ENCODE assay signal across 9 cellular contexts in genomic region chr16:11582157-11582814, GRCh38. TPM values are rescaled to one million over a fixed set of nuclear protein-coding genes. Genes with fewer than 3 reads are reported as not detected.
DNase-seq lines count a peak whose midpoint lies in the region; ATAC-seq and TF ChIP-seq lines count a peak whose summit lies in the region.
"Had no signal": no experiment of that assay in that cellular context is flagged by ENCODE, and none has a peak within 500 bp of the region (broad histone marks: within the 10 kb centered on the region; RNA-seq: fewer than 3 reads in every experiment).

No MANE protein-coding gene starts in this region.

- DNase-seq in activated naive CD4-positive, alpha-beta T cell treated with anti-CD3 and anti-CD28 coated beads, Interleukin-2, amount 10 ng/mL, durations not matched to agents 7 days and 5 days = no peak
- no peak for DNase-seq in activated naive CD4-positive, alpha-beta T cell treated with anti-CD3 and anti-CD28 coated beads, Interleukin-2, amount 50 U/mL, for 16 hours
- DNase-seq in upper lobe of right lung (no peak), heart right ventricle (no peak), psoas muscle (no peak), middle frontal gyrus (ENCODE audit: extremely low spot score, low spot score) (no peak)
- DNase-seq: NCI-H510A had no signal

- ATAC-seq in upper lobe of right lung (no peak), heart right ventricle (no peak), psoas muscle (no peak)

- H3K4me3 Mint-ChIP-seq in activated naive CD4-positive, alpha-beta T cell treated with anti-CD3 and anti-CD28 coated beads, Interleukin-2, amount 10 ng/mL, durations not matched to agents 7 days and 5 days = peak overlapping the region; percentile 67

- H4K20me1 ChIP-seq in SU-DHL-6 (ENCODE audit: low read depth, low read length) = no peaks in the 10 kb centered on the region

- H2AFZ ChIP-seq in SU-DHL-6 (ENCODE audit: low read depth, low read length, severe bottlenecking) = no peak overlapping the region

- H3K4me1 Mint-ChIP-seq in activated naive CD4-positive, alpha-beta T cell treated with anti-CD3 and anti-CD28 coated beads, Interleukin-2, amount 10 ng/mL, durations not matched to agents 7 days and 5 days = peaks cover 69% of the 10 kb centered on the region

- H3K27ac ChIP-seq in SU-DHL-6 (ENCODE audit: low read depth, low read length) (no peak overlapping the region), iPS-18a (ENCODE audit: low read length) (peak overlapping the region; percentile 4), upper lobe of right lung (peak overlapping the region; percentile 4), heart right ventricle (peak overlapping the region in 4 of 10 donors; percentile 11 to 99 (median 38)), psoas muscle (no peak overlapping the region)

- H3K4me1 ChIP-seq in iPS-18a (ENCODE audit: control insufficient read depth, low read depth, low read length) (peaks cover 44% of the 10 kb centered on the region), upper lobe of right lung (peaks cover 37% of the 10 kb centered on the region), heart right ventricle (peaks cover 5 to 81% (median 13%) of the 10 kb centered on the region in 9 donors), psoas muscle (peaks cover 13% of the 10 kb centered on the region)

- TF ChIP-seq CTCF in SU-DHL-6 (IDR thresholded peaks at IDR 0.05; ENCODE audit: insufficient read depth, low read length, poor library complexity, severe bottlenecking) (no peak), upper lobe of right lung (IDR thresholded peaks at IDR 0.05) (no peak), heart right ventricle (IDR thresholded peaks at IDR 0.05) (no peak), psoas muscle (IDR thresholded peaks at IDR 0.05) (no peak)

- no peaks in the 10 kb centered on the region for H3K79me2 ChIP-seq in SU-DHL-6 (ENCODE audit: insufficient read depth, low read length)

- CTCF ChIA-PET in activated naive CD4-positive, alpha-beta T cell treated with anti-CD3 and anti-CD28 coated beads, Interleukin-2, amount 10 ng/mL, durations not matched to agents 7 days and 5 days (lab: Charles Lee) = interaction anchor here (0.8 to 3.2 kb wide), 4 partner anchors 21 to 59 kb away, joined by 3 to 17 read pairs (median 3); no protein-coding TSS in a partner anchor

- H3K4me3 ChIP-seq in SU-DHL-6 (ENCODE audit: insufficient read depth, low read length, poor library complexity, severe bottlenecking) (no peak overlapping the region), iPS-18a (ENCODE audit: low read length) (peak overlapping the region; percentile 18), upper lobe of right lung (peak overlapping the region; percentile 80), heart right ventricle (peak overlapping the region in 1 of 10 donors; percentile 91), psoas muscle (no peak overlapping the region)

- peak overlapping the region; percentile 21 for H3K4me2 ChIP-seq in SU-DHL-6 (ENCODE audit: low read depth, low read length, poor library complexity, severe bottlenecking)

- H3K27me3 ChIP-seq in SU-DHL-6 (ENCODE audit: low read length) (no peaks in the 10 kb centered on the region; the same call in 1 of the 2 replicates), iPS-18a (ENCODE audit: control insufficient read depth, insufficient read depth, low read length) (peaks cover 8% of the 10 kb centered on the region), upper lobe of right lung (no peaks in the 10 kb centered on the region), heart right ventricle (peaks cover 0 to 5% (median 0%) of the 10 kb centered on the region in 7 donors), psoas muscle (ENCODE audit: insufficient read depth in 3 of 3, low read length in 2 of 3) (peaks cover 0 to 5% (median 3%) of the 10 kb centered on the region in 3 donors)

- peaks cover 59% of the 10 kb centered on the region for H3K36me3 Mint-ChIP-seq in activated naive CD4-positive, alpha-beta T cell treated with anti-CD3 and anti-CD28 coated beads, Interleukin-2, amount 10 ng/mL, durations not matched to agents 7 days and 5 days

- 66 to 70% methylated on average over 7 of the region's 7 CpGs for WGBS in heart right ventricle, 2 donors
- 75 to 81% (median 78%) methylated on average over 7 of the region's 7 CpGs for WGBS in psoas muscle, 3 donors

- H3F3A ChIP-seq in SU-DHL-6 (ENCODE audit: insufficient read depth) = 0 out of 2 replicates have a peak, but pooled peaks cover 7% of the 10 kb centered on the region

- no peaks in the 10 kb centered on the region for H3K36me3 ChIP-seq in SU-DHL-6 (ENCODE audit: low read length)
- no peaks in the 10 kb centered on the region for H3K36me3 ChIP-seq in iPS-18a (ENCODE audit: control insufficient read depth, low read depth, low read length)
- peaks cover 4% of the 10 kb centered on the region for H3K36me3 ChIP-seq in upper lobe of right lung
- H3K36me3 ChIP-seq in heart right ventricle = peaks cover 0 to 20% (median 0%) of the 10 kb centered on the region in 9 donors
- H3K36me3 ChIP-seq in psoas muscle (ENCODE audit: insufficient read depth in 1 of 2, low read depth in 1 of 2) = no peaks in the 10 kb centered on the region

- H3K9ac ChIP-seq in SU-DHL-6 (ENCODE audit: low read length) (no peak overlapping the region), iPS-18a (ENCODE audit: low read length) (peak overlapping the region; percentile 50)

- intact Hi-C loops in upper lobe of right lung (cut with DNase I) = no loop called here
- intact Hi-C loops in heart right ventricle (cut with DNase I) = no loop called here
- intact Hi-C loops in psoas muscle (cut with DNase I) = no loop called here

- H3K9me2 ChIP-seq in SU-DHL-6 (replicated peaks; ENCODE audit: insufficient read depth, low read length) = no peaks in the 10 kb centered on the region

- no peaks in the 10 kb centered on the region for H3K9me3 ChIP-seq in SU-DHL-6 (ENCODE audit: insufficient read depth, low read length)
- H3K9me3 ChIP-seq in iPS-18a (ENCODE audit: control insufficient read depth, low read depth, low read length) = peaks cover 3% of the 10 kb centered on the region
- H3K9me3 ChIP-seq in upper lobe of right lung = no peaks in the 10 kb centered on the region
- peaks cover 0 to 10% (median 0%) of the 10 kb centered on the region in 11 donors for H3K9me3 ChIP-seq in heart right ventricle
- H3K9me3 ChIP-seq in psoas muscle = no peaks in the 10 kb centered on the region

- H3K27me3 Mint-ChIP-seq in activated naive CD4-positive, alpha-beta T cell treated with anti-CD3 and anti-CD28 coated beads, Interleukin-2, amount 10 ng/mL, durations not matched to agents 7 days and 5 days = peaks cover 5% of the 10 kb centered on the region

- H3K9me3 Mint-ChIP-seq in activated naive CD4-positive, alpha-beta T cell treated with anti-CD3 and anti-CD28 coated beads, Interleukin-2, amount 10 ng/mL, durations not matched to agents 7 days and 5 days = no peaks in the 10 kb centered on the region

- peak overlapping the region; percentile 86 for H3K27ac Mint-ChIP-seq in activated naive CD4-positive, alpha-beta T cell treated with anti-CD3 and anti-CD28 coated beads, Interleukin-2, amount 10 ng/mL, durations not matched to agents 7 days and 5 days

RNA-seq across cellular contexts. Expression of gene LITAF, which starts 4.4 kb away (rescaled TPM):
- 242 TPM for total RNA-seq in upper lobe of right lung
- 10 to 100 TPM; 29.5 to 96.9 (median 41.6) TPM for total RNA-seq in heart right ventricle
- polyA plus RNA-seq in heart right ventricle = 10 to 100 TPM; 13.3 to 19.2 TPM
- 10 to 100 TPM in 3 of 4 donors, 1 to 10 TPM in 1; 8.5 to 60.2 (median 18.5) TPM for total RNA-seq in psoas muscle
- 10 to 100 TPM in 2 of 3 donors, 1 to 10 TPM in 1; 5.0 to 33.1 (median 21.5) TPM for polyA plus RNA-seq in psoas muscle

Comparison
In these comparisons a context has a peak if more than half of its experiments do, and no peak if none do; other contexts are left out.
1. H3K27ac ChIP-seq: peak in iPS-18a (single experiment) and upper lobe of right lung (single experiment); none in SU-DHL-6 (single experiment) and psoas muscle (single experiment).
2. H3K4me3 ChIP-seq: peak in iPS-18a (single experiment) and upper lobe of right lung (single experiment); none in SU-DHL-6 (single experiment) and psoas muscle (single experiment).